8 cellular contexts compared by ENCODE assay signal in genomic region chr16:17470002-17470870, GRCh38. TPM values are rescaled to one million over a fixed set of nuclear protein-coding genes. Genes with fewer than 3 reads are reported as not detected.
DNase-seq lines count a peak whose midpoint lies in the region; ATAC-seq and TF ChIP-seq lines count a peak whose summit lies in the region.

No MANE protein-coding gene starts in this region.

- H3K4me1 ChIP-seq in NT2/D1 (ENCODE audit: insufficient read depth, insufficient read length) (peaks cover 17% of the 10 kb centered on the region), adrenal gland (replicated peaks in 1 of 2) (peaks cover 0 to 52% of the 10 kb centered on the region in 2 donors), iPS-20b (ENCODE audit: insufficient read depth, low read length) (peaks cover 41% of the 10 kb centered on the region)

- H3K4me3 ChIP-seq in NT2/D1 (ENCODE audit: insufficient read length, low read depth): peak overlapping the region; percentile 76
- H3K4me3 ChIP-seq in adrenal gland: peak overlapping the region; percentile 33 to 67 (median 46)
- peak overlapping the region; percentile 78 for H3K4me3 ChIP-seq in iPS-20b (ENCODE audit: low read length)

- 0 to 1% (median 0%) methylated on average over 3 to 96 of the region's 96 CpGs for WGBS in adrenal gland, 4 donors

- TF ChIP-seq CTCF in adrenal gland (IDR thresholded peaks at IDR 0.05): no peak

- ATAC-seq in GM19023 (IDR thresholded peaks at IDR 0.05; ENCODE audit: unreplicated experiment) (no peak), HG03108 (IDR thresholded peaks at IDR 0.05; ENCODE audit: unreplicated experiment) (no peak)

- intact Hi-C loops in adrenal gland (cut with DNase I): no loop called here

- H3K9me3 ChIP-seq in NT2/D1 (ENCODE audit: insufficient read depth, low read length): no peaks in the 10 kb centered on the region
- no peaks in the 10 kb centered on the region for H3K9me3 ChIP-seq in adrenal gland (replicated peaks in 1 of 3)
- no peaks in the 10 kb centered on the region for H3K9me3 ChIP-seq in iPS-20b (ENCODE audit: insufficient read depth, low read depth, low read length)

- H3K9ac ChIP-seq in NT2/D1 (ENCODE audit: insufficient read length, low read depth) (peak overlapping the region; percentile 86), iPS-20b (ENCODE audit: low read depth, low read length) (peak overlapping the region; percentile 70; the same call in 1 of the 2 replicates)

- TF ChIP-seq POLR2A in adrenal gland (IDR thresholded peaks at IDR 0.05): no peak

- H3K36me3 ChIP-seq in NT2/D1 (ENCODE audit: insufficient read depth, insufficient read length, low read length) (no peaks in the 10 kb centered on the region), adrenal gland (replicated peaks in 1 of 2) (no peaks in the 10 kb centered on the region), iPS-20b (ENCODE audit: insufficient read depth, low read depth, low read length) (no peaks in the 10 kb centered on the region)

- H3K27ac ChIP-seq in adrenal gland (peak overlapping the region in 3 of 5 donors; percentile 41 to 91 (median 90)), iPS-20b (ENCODE audit: low read length) (no peak overlapping the region)

- H3K27me3 ChIP-seq in NT2/D1 (ENCODE audit: insufficient read depth, insufficient read length) (peaks cover 17% of the 10 kb centered on the region), adrenal gland (no peaks in the 10 kb centered on the region), iPS-20b (ENCODE audit: insufficient read depth, low read length) (peaks cover 35% of the 10 kb centered on the region)

- DNase-seq in COLO668 (lab: John Stamatoyannopoulos, UW; ENCODE audit: unreplicated experiment) (peak; percentile 13), NT2/D1 (ENCODE audit: low read depth, low spot score) (no peak), adrenal gland (peak in 5 of 7 donors; percentile 31 to 58 (median 42)), iPS-NIHi7 (ENCODE audit: extremely low spot score) (no peak)
- peak; percentile 42 to 43 for DNase-seq in stimulated activated CD4-positive, alpha-beta T cell treated with anti-CD3 and anti-CD28 coated beads, Interleukin-2, amount 100 ng/mL, for 24 hours

RNA-seq across cellular contexts. Expression of gene XYLT1, which starts 0.5 kb away (rescaled TPM):
- total RNA-seq in adrenal gland: 10 to 100 TPM in 7 of 8 donors, 1 to 10 TPM in 1; 6.6 to 67.6 (median 16.8) TPM
- 10 to 100 TPM in 1 of 3 donors, 1 to 10 TPM in 2; 1.3 to 27.7 (median 2.7) TPM for polyA plus RNA-seq in adrenal gland

Comparison
In these comparisons a context has a peak if more than half of its experiments do, and no peak if none do; other contexts are left out.
1. DNase-seq: peak in COLO668 (single experiment), adrenal gland (5 of 7) and stimulated activated CD4-positive, alpha-beta T cell treated with anti-CD3 and anti-CD28 coated beads, Interleukin-2, amount 100 ng/mL, for 24 hours (2 of 2); none in NT2/D1 (single experiment) and iPS-NIHi7 (single experiment).
2. Peak in every context shown above with its lines, with median percentiles within 50 percentile points of each other: H3K4me3 ChIP-seq.